ENCODE assay signal across 26 cellular contexts in genomic region chr2:55786286-55786685, GRCh38.
"Had no signal": no experiment of that assay in that cellular context is flagged by ENCODE, and none has a peak within 500 bp of the region (broad histone marks: within the 10 kb centered on the region; RNA-seq: fewer than 3 reads in every experiment).

No MANE protein-coding gene starts in this region.

- ATAC-seq: foreskin keratinocyte; gastroesophageal sphincter; heart right ventricle; left ventricle myocardium superior; mucosa of descending colon; natural killer cell treated with Interleukin-12 subunit alpha and Interleukin-12 subunit beta and Interleukin-15 and Interleukin-18, amount 100 ng/mL, for 72 hours; pancreas; right cardiac atrium; stimulated activated naive B cell treated with anti-CD40 and anti-IgM and Interleukin-4, amounts not matched to agents 10 μg/mL and 1 μg/mL and 100 μg/mL, for 72 hours had no signal

- DNase-seq: central memory CD4-positive, alpha-beta T cell; colonic mucosa; effector CD8-positive, alpha-beta T cell; endodermal cell; foreskin keratinocyte; glutamatergic neuron; heart right ventricle; immature natural killer cell; islet precursor cell; kidney glomerular epithelial cell; left ventricle myocardium superior; lower lobe of right lung; mucosa of descending colon; naive B cell; pancreas; right cardiac atrium; sigmoid colon; stimulated activated CD4-positive, alpha-beta T cell treated with anti-CD3 and anti-CD28 coated beads, Interleukin-2, amount 100 ng/mL, for 48 hours; stimulated activated naive B cell treated with anti-CD40 and anti-IgM and Interleukin-4, amounts not matched to agents 10 μg/mL and 1 μg/mL and 100 μg/mL, for 72 hours; transverse colon had no signal

- H3K27ac ChIP-seq: colonic mucosa, epithelial cell of prostate, esophagus muscularis mucosa, foreskin keratinocyte, gastroesophageal sphincter, heart right ventricle, lower lobe of right lung, neutrophil, pancreas, sigmoid colon, thoracic aorta, transverse colon had no signal

- H3K4me3 ChIP-seq: colonic mucosa, esophagus muscularis mucosa, gastroesophageal sphincter, heart right ventricle, lower lobe of right lung, mucosa of descending colon, pancreas, sigmoid colon, thoracic aorta, transverse colon had no signal
